In the genomic region with DNA sequence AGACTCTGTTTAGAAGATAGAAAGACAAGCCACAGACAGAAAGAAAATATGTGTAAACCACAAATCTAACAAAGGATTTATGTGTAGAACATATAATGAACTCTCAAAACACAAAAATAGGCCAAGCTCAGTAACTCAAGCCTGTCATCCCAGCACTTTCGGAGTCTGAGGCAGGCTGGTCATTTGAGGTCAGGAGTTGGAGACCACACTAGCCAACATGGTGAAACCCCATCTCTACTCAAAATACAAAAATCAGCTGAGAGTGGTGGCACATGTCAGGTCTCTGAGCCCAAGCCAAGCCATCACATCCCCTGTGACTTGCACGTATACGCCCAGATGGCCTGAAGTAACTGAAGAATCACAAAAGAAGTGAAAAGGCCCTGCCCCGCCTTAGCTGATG, we compare ENCODE assay signal across 8 cellular contexts. TPM values are rescaled to one million over a fixed set of nuclear protein-coding genes. Genes with fewer than 3 reads are reported as not detected.
DNase-seq lines count a peak whose midpoint lies in the region; ATAC-seq and TF ChIP-seq lines count a peak whose summit lies in the region.
"Not testable (repeated sequence)": the region's sequence is repeated elsewhere in the genome, so short reads cannot be mapped to it uniquely, and the experiment has no call there.

No MANE protein-coding gene starts in this region.

- 71 to 73% methylated on average over 4 of the region's 4 CpGs for WGBS in GM23248 (ENCODE audit: low coverage in 1 of 2, low lambda C conversion rate in 2 of 2, missing lambda C conversion rate in 2 of 2), 2 experiments

- DNase-seq in DMS 273 (lab: John Stamatoyannopoulos, UW; ENCODE audit: unreplicated experiment) (peak; percentile 11), adipocyte (ENCODE audit: low read depth) (peak; percentile 39), fibroblast of lung (ENCODE audit: low read depth in 2 of 2) (peak in 1 of 2 donors; percentile 40), myocyte (ENCODE audit: low read depth) (peak; percentile 96), gastrocnemius medialis (peak; percentile 76 to 96)
- not testable (repeated sequence) for DNase-seq in GM23248, tibial artery

- not testable (repeated sequence) for H3K27me3 ChIP-seq in GM23248 (replicated peaks; ENCODE audit: insufficient read depth); Loucy (ENCODE audit: insufficient read depth, low read length, poor library complexity, severe bottlenecking); adipocyte (replicated peaks; ENCODE audit: control insufficient read depth, insufficient read depth, low read length); fibroblast of lung (ENCODE audit: control insufficient read depth, insufficient read depth, low read length); gastrocnemius medialis; tibial artery

- H3K27ac ChIP-seq in GM23248 = peak overlapping the region; percentile 97
- peak overlapping the region; percentile 6 for H3K27ac ChIP-seq in fibroblast of lung (ENCODE audit: insufficient read depth, low read length)
- peak overlapping the region; percentile 86 to 92 (median 90) for H3K27ac ChIP-seq in gastrocnemius medialis
- H3K27ac ChIP-seq in tibial artery = peak overlapping the region; percentile 4 to 87

- TF ChIP-seq CTCF in Loucy (conservative IDR thresholded peaks at IDR 0.05; ENCODE audit: low read length); fibroblast of lung (conservative IDR thresholded peaks at IDR 0.05 in 1 of 2, IDR thresholded peaks at IDR 0.05 in 1 of 2; ENCODE audit: low read depth in 1 of 2, low read length in 2 of 2); gastrocnemius medialis (IDR thresholded peaks at IDR 0.05 in 4 of 5, conservative IDR thresholded peaks at IDR 0.05 in 1 of 5); tibial artery (IDR thresholded peaks at IDR 0.05): not testable (repeated sequence)

- peaks cover 52% of the 10 kb centered on the region for H3F3A ChIP-seq in GM23248 (ENCODE audit: insufficient read depth)
- H3F3A ChIP-seq in Loucy (ENCODE audit: low read depth) = not testable (repeated sequence)

- not testable (repeated sequence) for H3K9me3 ChIP-seq in GM23248 (ENCODE audit: low read depth); Loucy (ENCODE audit: insufficient read depth, low read depth, low read length); adipocyte (ENCODE audit: control insufficient read depth, low read length); fibroblast of lung (ENCODE audit: control insufficient read depth, insufficient read depth, low read depth, low read length); gastrocnemius medialis; tibial artery

- H2AFZ ChIP-seq in GM23248; Loucy (ENCODE audit: low read length); fibroblast of lung (ENCODE audit: low read length): not testable (repeated sequence)

- not testable (repeated sequence) for H4K20me1 ChIP-seq in GM23248 (ENCODE audit: insufficient read depth); fibroblast of lung (ENCODE audit: control insufficient read depth, extremely low read depth, insufficient read depth, low read length)
- H4K20me1 ChIP-seq in Loucy (ENCODE audit: insufficient read depth, low read length, poor library complexity, severe bottlenecking) = peaks cover 31% of the 10 kb centered on the region

- peaks cover 56% of the 10 kb centered on the region for H3K4me1 ChIP-seq in GM23248 (ENCODE audit: insufficient read depth)
- H3K4me1 ChIP-seq in Loucy (ENCODE audit: insufficient read depth, low read length, poor library complexity, severe bottlenecking) = peaks cover 18% of the 10 kb centered on the region
- H3K4me1 ChIP-seq in adipocyte (ENCODE audit: control insufficient read depth, insufficient read depth, low read length) = peaks cover 75% of the 10 kb centered on the region
- H3K4me1 ChIP-seq in fibroblast of lung (ENCODE audit: control insufficient read depth, extremely low read depth, insufficient read depth, low read length) = peaks cover 12% of the 10 kb centered on the region
- H3K4me1 ChIP-seq in gastrocnemius medialis = peaks cover 53 to 85% of the 10 kb centered on the region in 2 donors
- H3K4me1 ChIP-seq in tibial artery = peaks cover 0 to 82% (median 14%) of the 10 kb centered on the region in 4 donors

- H3K4me2 ChIP-seq in GM23248 (ENCODE audit: unreplicated experiment); fibroblast of lung (ENCODE audit: extremely low read depth, insufficient read depth, low read length): not testable (repeated sequence)
- H3K4me2 ChIP-seq in Loucy (ENCODE audit: low read depth, low read length, poor library complexity, severe bottlenecking) = peak overlapping the region; percentile 17

- H3K36me3 ChIP-seq in GM23248 (ENCODE audit: low read depth); fibroblast of lung (ENCODE audit: control insufficient read depth, insufficient read depth, low read length): not testable (repeated sequence)
- peaks cover 41% of the 10 kb centered on the region for H3K36me3 ChIP-seq in Loucy (ENCODE audit: insufficient read depth, low read length)
- peaks cover 53% of the 10 kb centered on the region for H3K36me3 ChIP-seq in adipocyte (ENCODE audit: control insufficient read depth, insufficient read depth, low read length, severe bottlenecking)
- H3K36me3 ChIP-seq in gastrocnemius medialis = peaks cover 0 to 22% of the 10 kb centered on the region in 2 donors
- peaks cover 0 to 11% (median 0%) of the 10 kb centered on the region in 3 donors for H3K36me3 ChIP-seq in tibial artery

- in situ Hi-C loops in GM23248 (cut with MboI); gastrocnemius medialis (cut with MboI; ENCODE audit: low sequenced_read_pairs in 4 of 4): not testable (repeated sequence)

- intact Hi-C loops in gastrocnemius medialis (cut with DNase I; ENCODE audit: low total_unique reads); tibial artery (cut with DNase I; ENCODE audit: low total_unique reads): not testable (repeated sequence)

- peak; percentile 14 to 37 for TF ChIP-seq POLR2A in gastrocnemius medialis (IDR thresholded peaks at IDR 0.05)

- peak; percentile 53 to 62 for ATAC-seq in gastrocnemius medialis

- H3K9me2 ChIP-seq in GM23248 (ENCODE audit: insufficient read depth); Loucy (replicated peaks; ENCODE audit: low read depth, low read length): not testable (repeated sequence)

- not testable (repeated sequence) for H3K4me3 ChIP-seq in GM23248; Loucy (ENCODE audit: low read length, poor library complexity, severe bottlenecking); adipocyte (ENCODE audit: low read length); fibroblast of lung (replicated peaks in 1 of 4; ENCODE audit: control extremely low read depth in 1 of 4, insufficient read depth in 1 of 4, low read depth in 3 of 4, low read length in 4 of 4); gastrocnemius medialis; tibial artery

- not testable (repeated sequence) for H3K9ac ChIP-seq in GM23248; Loucy (ENCODE audit: low read depth, low read length, poor library complexity, severe bottlenecking); fibroblast of lung (ENCODE audit: insufficient read depth, low read length)
- H3K9ac ChIP-seq in adipocyte (ENCODE audit: low read length) = peak overlapping the region; percentile 84

- H3K79me2 ChIP-seq in GM23248 (ENCODE audit: insufficient read depth) = peaks cover 75% of the 10 kb centered on the region
- H3K79me2 ChIP-seq in Loucy (ENCODE audit: insufficient read depth, low read length) = peaks cover 92% of the 10 kb centered on the region
- H3K79me2 ChIP-seq in fibroblast of lung (ENCODE audit: control insufficient read depth, insufficient read depth, low read length) = peaks cover 47% of the 10 kb centered on the region

RNA-seq across cellular contexts. Expression of gene GBE1, which starts 14.2 kb away (rescaled TPM):
- total RNA-seq in GM23248 (2014; rRNA removed; shearing (Covaris generic)) = 164 and 166 TPM in 2 replicates
- 130 and 135 TPM in 2 replicates for polyA plus RNA-seq in GM23248 (2016; fragmentation: Nextera tagmentation; extraction: Ambion mirVana)
- 167 and 232 TPM in 2 replicates for total RNA-seq in fibroblast of lung
- polyA plus RNA-seq in fibroblast of lung = 108 and 153 TPM in 2 replicates
- 93.6 and 118 TPM in 2 replicates for polyA plus RNA-seq in fibroblast of lung (2012)
- polyA minus RNA-seq in fibroblast of lung (ENCODE audit: low replicate concordance) = 16.7 and 23.4 TPM in 2 replicates
- total RNA-seq in myocyte = 92.1 and 96.4 TPM in 2 replicates
- polyA plus RNA-seq in myocyte (2012) = 67.2 TPM
- 100 to 1,000 TPM; 127 to 319 (median 239) TPM for total RNA-seq in gastrocnemius medialis

Comparison
In these comparisons a context has a peak if more than half of its experiments do, and no peak if none do; other contexts are left out.
1. H3K27ac ChIP-seq: peak in every context shown above with its lines; median percentile 97 in GM23248; 90 in gastrocnemius medialis; 46 in tibial artery; 6 in fibroblast of lung.